ENCODE assay signal across 8 cellular contexts in genomic region chr4:80336582-80336981, GRCh38. TPM values are rescaled to one million over a fixed set of nuclear protein-coding genes. Genes with fewer than 3 reads are reported as not detected.
A peak's percentile ranks its signal among the peaks of the same experiment; 100 is the strongest.
DNase-seq lines count a peak whose midpoint lies in the region; ATAC-seq, FAIRE-seq and TF ChIP-seq lines count a peak whose summit lies in the region.

No MANE protein-coding gene starts in this region.

- H3K4me3 Mint-ChIP-seq in nephron progenitor cell: peak overlapping the region; percentile 89

- 13% methylated on average over 8 of the region's 10 CpGs for WGBS in esophagus muscularis mucosa

- ATAC-seq in GM21529 (IDR thresholded peaks at IDR 0.05; ENCODE audit: unreplicated experiment): no peak

- H3K4me3 ChIP-seq in AG04450 (ENCODE audit: low read depth, low read length): no peak overlapping the region; the same call in 1 of the 2 replicates
- peak overlapping the region; percentile 58 to 71 (median 66) for H3K4me3 ChIP-seq in esophagus muscularis mucosa

- no peak for TF ChIP-seq EP300 in esophagus muscularis mucosa (IDR thresholded peaks at IDR 0.05)

- H3K27me3 ChIP-seq in AG04450 (ENCODE audit: control insufficient read depth, insufficient read depth, low read length): no peaks in the 10 kb centered on the region
- H3K27me3 ChIP-seq in esophagus muscularis mucosa: no peaks in the 10 kb centered on the region

- peaks cover under 1% of the 10 kb centered on the region for H3K9me3 Mint-ChIP-seq in nephron progenitor cell

- peak; percentile 52 for TF ChIP-seq CTCF in AG04450 (IDR thresholded peaks at IDR 0.05; ENCODE audit: low read depth, low read length)
- TF ChIP-seq CTCF in esophagus muscularis mucosa (IDR thresholded peaks at IDR 0.05): peak; percentile 28 to 43 (median 37)
- no peak for TF ChIP-seq CTCF in nephron progenitor cell (IDR thresholded peaks at IDR 0.05)

- H3K9me3 ChIP-seq in AG04450 (ENCODE audit: control insufficient read depth, insufficient read depth, low read length) (no peaks in the 10 kb centered on the region; the same call in 1 of the 2 replicates), esophagus muscularis mucosa (no peaks in the 10 kb centered on the region)

- H3K27ac ChIP-seq in AG04450 (ENCODE audit: low read depth, low read length) (no peak overlapping the region), esophagus muscularis mucosa (replicated peaks in 1 of 4) (peak overlapping the region in 1 of 4 donors; percentile 42)

- H3K4me1 Mint-ChIP-seq in nephron progenitor cell: no peaks in the 10 kb centered on the region

- intact Hi-C loops in esophagus muscularis mucosa (cut with DNase I): loop anchor here (10.0 kb wide), 2 partner anchors 72 to 1392 kb away; partner anchors contain the start of gene FGF5

- H3K27me3 Mint-ChIP-seq in nephron progenitor cell (ENCODE audit: low read depth, poor library complexity): peaks cover 35% of the 10 kb centered on the region

- POLR2A ChIA-PET in AG04450 (lab: Yijun Ruan, JAX): interaction anchor here (2.9 kb wide), 1 partner anchor 71 kb away, joined by 12 read pairs; the partner anchor contains the start of gene FGF5

- H3K4me1 ChIP-seq in esophagus muscularis mucosa: peaks cover 0 to 37% (median 23%) of the 10 kb centered on the region in 4 donors

- no peak overlapping the region for H3K27ac Mint-ChIP-seq in nephron progenitor cell

- TF ChIP-seq POLR2A in esophagus muscularis mucosa (IDR thresholded peaks at IDR 0.05; ENCODE audit: low read depth): no peak

- CTCF ChIA-PET in AG04450 (lab: Charles Lee): interaction anchor here (0.8 to 4.0 kb wide), 7 partner anchors 13 to 1384 kb away, joined by 3 to 59 read pairs (median 3); no protein-coding TSS in a partner anchor

- FAIRE-seq in RCC 7860 (lab: Jason Lieb, UNC): no peak

- H3K36me3 Mint-ChIP-seq in nephron progenitor cell (ENCODE audit: low read depth): no peaks in the 10 kb centered on the region

- H3K36me3 ChIP-seq in esophagus muscularis mucosa: no peaks in the 10 kb centered on the region

- DNase-seq in AG04450 (ENCODE audit: low read depth, low spot score) (no peak), GM03348 (ENCODE audit: low spot score) (peak; percentile 48), RCC 7860 (ENCODE audit: low spot score) (peak; percentile 17), esophagus muscularis mucosa (ENCODE audit: extremely low spot score) (no peak), nephron progenitor cell (peak; percentile 19), ureter (ENCODE audit: low spot score) (no peak)
- DNase-seq in effector CD8-positive, alpha-beta T cell (lab: John Stamatoyannopoulos, UW): no peak

RNA-seq across cellular contexts. Expression of gene CFAP299, which starts 1.1 kb away (rescaled TPM):
- 1.4 and 1.9 TPM in 2 replicates for polyA plus RNA-seq in AG04450 (2011; rRNA removed)
- polyA minus RNA-seq in AG04450 (2011; rRNA and poly(A)+ RNA removed): 5.1 and 5.6 TPM in 2 replicates
- total RNA-seq in esophagus muscularis mucosa (1 to 10 TPM in 2 of 4 donors, under 1 TPM in 1, not detected in 1; 0.84 to 2.5 (median 2.2) TPM), ureter (not detected)

Comparison
In these comparisons a context has a peak if more than half of its experiments do, and no peak if none do; other contexts are left out.
1. DNase-seq: peak in GM03348 (single experiment), RCC 7860 (single experiment) and nephron progenitor cell (single experiment); none in AG04450 (single experiment), esophagus muscularis mucosa (single experiment), ureter (single experiment) and effector CD8-positive, alpha-beta T cell (single experiment).